Comparison of ENCODE assay signal across 13 cellular contexts in genomic region chr12:132342322-132342721, GRCh38. TPM values are rescaled to one million over a fixed set of nuclear protein-coding genes. Genes with fewer than 3 reads are reported as not detected.
DNase-seq lines count a peak whose midpoint lies in the region; ATAC-seq, FAIRE-seq and TF ChIP-seq lines count a peak whose summit lies in the region.
"Had no signal": no experiment of that assay in that cellular context is flagged by ENCODE, and none has a peak within 500 bp of the region (broad histone marks: within the 10 kb centered on the region; RNA-seq: fewer than 3 reads in every experiment).

No MANE protein-coding gene starts in this region.

- no peak for FAIRE-seq in frontal cortex (lab: Jason Lieb, UNC)

- CTCF ChIA-PET in AG04449 (lab: Yijun Ruan, JAX), result no interaction called here

- TF ChIP-seq CTCF in AG04449 (IDR thresholded peaks at IDR 0.05; ENCODE audit: insufficient read depth, low read length, missing control alignments), result peak; percentile 6
- TF ChIP-seq CTCF in RWPE2 (IDR thresholded peaks at IDR 0.05; ENCODE audit: poor library complexity, severe bottlenecking), result peak; percentile 9

- DNase-seq in AG04449 (ENCODE audit: low read depth, low spot score), result no peak
- DNase-seq in GM23248, result peak; percentile 12
- no peak for DNase-seq in RWPE2 (ENCODE audit: low spot score)
- peak; percentile 84 for DNase-seq in iPS-NIHi7 (ENCODE audit: extremely low spot score)
- DNase-seq in LoVo (ENCODE audit: low spot score), result no peak
- no peak for DNase-seq in frontal cortex (ENCODE audit: low spot score in 2 of 2)
- DNase-seq in DMS114 treated with DMSO at 0.1 percent for 48 hours (lab: John Stamatoyannopoulos, UW; ENCODE audit: unreplicated experiment), result no peak
- DNase-seq: activated CD8-positive, alpha-beta memory T cell treated with anti-CD3 and anti-CD28 coated beads, Interleukin-2, amount 50 U/mL, for 4 hours; GOT3; NCI-H187 treated with DMSO at 0.1 percent for 48 hours; stimulated activated CD8-positive, alpha-beta memory T cell treated with anti-CD3 and anti-CD28 coated beads, Interleukin-4, amount 100 ng/mL, for 48 hours had no signal

- H3K9ac ChIP-seq in GM23248, result no peak overlapping the region

- no peaks in the 10 kb centered on the region for H4K20me1 ChIP-seq in GM23248 (ENCODE audit: insufficient read depth)

- H3K9me3 ChIP-seq in GM23248 (ENCODE audit: low read depth), result no peaks in the 10 kb centered on the region
- H3K9me3 ChIP-seq in RWPE2 (ENCODE audit: severe bottlenecking), result no peaks in the 10 kb centered on the region

- H3F3A ChIP-seq in GM23248 (ENCODE audit: insufficient read depth), result no peaks in the 10 kb centered on the region

- H2AFZ ChIP-seq in GM23248, result no peak overlapping the region

- ATAC-seq in RWPE2 (ENCODE audit: low read depth) (peak; percentile 66; the same call in 2 of the 3 replicates), HG02852 (IDR thresholded peaks at IDR 0.05; ENCODE audit: unreplicated experiment) (no peak)

- no peak overlapping the region for H3K27ac ChIP-seq in GM23248
- no peak overlapping the region for H3K27ac ChIP-seq in RWPE2 (ENCODE audit: poor library complexity, severe bottlenecking)
- H3K27ac ChIP-seq: SJSA1 had no signal

- H3K27me3 ChIP-seq in GM23248 (replicated peaks; ENCODE audit: insufficient read depth), result peaks cover 32% of the 10 kb centered on the region
- peaks cover 40% of the 10 kb centered on the region for H3K27me3 ChIP-seq in RWPE2 (ENCODE audit: insufficient read depth, poor library complexity, severe bottlenecking)

- no peaks in the 10 kb centered on the region for H3K9me2 ChIP-seq in GM23248 (ENCODE audit: insufficient read depth)

- no peaks in the 10 kb centered on the region for H3K36me3 ChIP-seq in GM23248 (ENCODE audit: low read depth)
- H3K36me3 ChIP-seq in RWPE2 (ENCODE audit: low read depth), result no peaks in the 10 kb centered on the region
- H3K36me3 ChIP-seq: SJSA1 had no signal

- POLR2A ChIA-PET in AG04449 (lab: Yijun Ruan, JAX), result interaction anchor here (0.5 kb wide), 1 partner anchor 40 kb away, joined by 3 read pairs; no protein-coding TSS in a partner anchor

- no peaks in the 10 kb centered on the region for H3K79me2 ChIP-seq in GM23248 (ENCODE audit: insufficient read depth)

- in situ Hi-C loops in GM23248 (cut with MboI), result no loop called here

- H3K4me3 ChIP-seq in AG04449 (ENCODE audit: low read depth, low read length) (no peak overlapping the region), GM23248 (no peak overlapping the region), RWPE2 (ENCODE audit: severe bottlenecking) (no peak overlapping the region)
- H3K4me3 ChIP-seq: SJSA1 had no signal

- H3K4me2 ChIP-seq in GM23248 (ENCODE audit: unreplicated experiment), result no peak overlapping the region

- H3K4me1 ChIP-seq in GM23248 (ENCODE audit: insufficient read depth) (no peaks in the 10 kb centered on the region), RWPE2 (ENCODE audit: insufficient read depth, poor library complexity, severe bottlenecking) (no peaks in the 10 kb centered on the region)
- H3K4me1 ChIP-seq: SJSA1 had no signal

- 28 to 33% methylated on average over 11 of the region's 11 CpGs for WGBS in GM23248 (ENCODE audit: low coverage in 1 of 2, low lambda C conversion rate in 2 of 2, missing lambda C conversion rate in 2 of 2), 2 experiments

RNA-seq across cellular contexts. Expression of gene GALNT9, which starts 12.9 kb away (rescaled TPM):
- total RNA-seq in GM23248 (2014; rRNA removed; shearing (Covaris generic)), result 1.4 and 1.5 TPM in 2 replicates
- polyA plus RNA-seq in GM23248 (2016; fragmentation: Nextera tagmentation; extraction: Ambion mirVana), result 0.33 TPM in 2 replicates
- 4.9 TPM for total RNA-seq in frontal cortex
- total RNA-seq: SJSA1 had no signal

Comparison
In these comparisons a context has a peak if more than half of its experiments do, and no peak if none do; other contexts are left out.
1. DNase-seq: peak in GM23248 (single experiment) and iPS-NIHi7 (single experiment); none in AG04449 (single experiment), RWPE2 (single experiment), LoVo (single experiment), frontal cortex (0 of 2) and DMS114 treated with DMSO at 0.1 percent for 48 hours (single experiment).